ENCODE assay signal across 8 cellular contexts in the genomic region with DNA sequence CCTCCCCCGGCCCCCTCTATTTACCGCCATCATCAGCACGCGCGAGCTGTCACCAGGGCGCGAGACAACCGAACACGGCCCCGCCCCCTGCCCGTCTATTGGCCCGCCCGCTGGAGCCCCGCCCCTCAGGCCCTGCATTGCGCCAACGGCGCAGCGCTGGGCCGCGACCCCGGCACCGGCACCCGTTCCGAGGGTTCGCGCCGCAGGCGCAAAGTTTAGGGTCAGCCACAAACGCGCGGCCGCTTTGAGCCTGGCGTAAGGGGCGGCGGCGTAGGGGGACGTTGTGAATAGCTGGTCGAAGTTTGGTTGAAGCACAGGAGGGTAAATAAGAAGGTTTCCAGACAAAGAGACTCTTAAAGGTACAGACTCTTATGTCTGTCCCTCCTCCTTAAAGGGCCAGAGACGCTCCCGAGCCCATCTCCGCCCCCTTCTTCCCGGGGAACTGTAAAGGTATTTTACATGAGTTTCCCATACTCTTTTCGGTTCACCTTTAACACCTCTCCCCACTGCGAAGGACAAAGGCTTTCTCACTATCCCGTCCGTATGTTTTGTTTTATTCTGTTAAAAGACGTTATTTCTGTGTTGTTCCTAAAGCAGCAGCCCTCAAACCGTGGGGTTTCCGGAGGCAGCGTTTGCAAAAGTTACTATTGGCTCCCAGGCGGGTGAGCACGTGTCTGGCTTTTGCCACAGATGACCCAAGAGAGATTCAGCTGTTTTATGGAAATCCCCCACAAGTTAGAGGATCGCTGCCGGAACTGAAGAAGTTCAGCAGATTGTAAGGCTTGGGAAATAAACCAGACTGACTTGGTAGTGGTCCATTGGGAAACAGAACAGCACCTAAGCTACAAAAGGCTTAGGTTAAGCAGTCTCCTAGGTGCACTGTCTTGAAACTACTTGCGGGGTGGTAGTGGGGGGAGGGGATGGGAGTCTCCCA.
DNase-seq lines count a peak whose midpoint lies in the region; ATAC-seq and TF ChIP-seq lines count a peak whose summit lies in the region.

TSS of gene USP49 (minus strand) at position 76 of the 934 bp plus-strand sequence. CDS start 88,392 bp downstream, outside the sequence.

- peak; percentile 74 for TF ChIP-seq POLR2A in GM18951 (IDR thresholded peaks at IDR 0.05; ENCODE audit: extremely low read depth, insufficient read depth, insufficient read length)

- in situ Hi-C loops in GM18951 (cut with MboI; ENCODE audit: low sequenced_read_pairs, unreplicated experiment) = no loop called here

- peak; percentile 87 for ATAC-seq in HG03159 (IDR thresholded peaks at IDR 0.05; ENCODE audit: unreplicated experiment)

- no peak for DNase-seq in AG09309 (ENCODE audit: low read depth)
- DNase-seq in NCI-H2227 (lab: John Stamatoyannopoulos, UW; ENCODE audit: unreplicated experiment) = peak; percentile 92
- peak; percentile 85 to 88 for DNase-seq in cardiac fibroblast (ENCODE audit: low read depth in 2 of 2)
- peak; percentile 95 for DNase-seq in islet precursor cell
- DNase-seq in stimulated activated CD4-positive, alpha-beta T cell treated with anti-CD3 and anti-CD28 coated beads, Interleukin-12 subunit alpha, Interleukin-12 subunit beta, amount 100 ng/mL, for 48 hours (ENCODE audit: low read depth in 2 of 3, low spot score in 1 of 3) = peak; percentile 81 to 94 (median 92)

- H3K4me3 ChIP-seq in AG09309 (ENCODE audit: control insufficient read depth, low read depth, low read length) (peak within 1 kb of the TSS; percentile 73), WI38 (ENCODE audit: low read depth, low read length) (peak within 1 kb of the TSS; percentile 69), cardiac fibroblast (replicated peaks in 1 of 2; ENCODE audit: low read depth in 2 of 2, low read length in 2 of 2) (peak within 1 kb of the TSS; percentile 66 to 86)

- no peak for TF ChIP-seq CTCF in AG09309 (IDR thresholded peaks at IDR 0.05; ENCODE audit: control insufficient read depth, insufficient read depth, low read depth, low read length, missing control alignments)
- TF ChIP-seq CTCF in WI38 (IDR thresholded peaks at IDR 0.05; ENCODE audit: low read depth, low read length) = no peak
- TF ChIP-seq CTCF in cardiac fibroblast (IDR thresholded peaks at IDR 0.05; ENCODE audit: low read depth, low read length) = no peak
